ENCODE assay signal across 8 cellular contexts in the genomic region with DNA sequence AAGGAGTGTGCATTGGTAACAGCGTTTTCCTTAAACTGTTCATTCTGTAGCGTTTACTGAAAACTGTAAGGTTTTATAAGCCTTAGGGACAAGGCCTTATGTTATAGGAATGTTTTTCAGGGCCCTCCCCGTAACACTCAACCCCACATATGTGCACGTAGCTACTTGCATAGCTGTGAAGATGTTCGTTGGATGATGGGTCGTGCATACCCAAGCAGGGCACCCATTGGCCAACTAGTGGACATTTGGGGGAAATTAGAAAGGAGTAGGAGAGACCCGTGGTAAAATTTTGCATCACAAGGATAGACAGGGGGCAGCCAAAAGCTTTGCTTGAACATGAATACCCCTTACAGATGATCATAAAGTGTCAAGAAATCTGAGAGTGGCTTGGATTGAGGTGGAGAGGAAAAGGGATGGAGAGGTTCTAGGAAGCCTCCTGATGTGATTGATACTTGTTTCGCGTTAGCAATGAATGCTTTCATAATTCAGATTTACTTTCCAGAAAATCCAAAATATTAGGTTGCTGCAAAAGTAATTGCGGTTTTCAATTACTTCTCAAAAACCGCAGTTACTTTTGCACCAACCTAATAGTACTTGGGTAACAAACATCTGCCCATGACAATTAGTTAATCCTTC. TPM values are rescaled to one million over a fixed set of nuclear protein-coding genes. Genes with fewer than 3 reads are reported as not detected.
DNase-seq lines count a peak whose midpoint lies in the region; ATAC-seq and TF ChIP-seq lines count a peak whose summit lies in the region.

No MANE protein-coding gene starts in this region.

- CTCF ChIA-PET in Panc1 (lab: Charles Lee): no interaction called here

- intact Hi-C loops in Panc1 (cut with micrococcal nuclease; ENCODE audit: unreplicated experiment): no loop called here

- BruUV-seq in Panc1 (replicated peaks; lab: Mats Ljungman, UMichigan): TSS peak; percentile 81

- no peak; the same call in 1 of the 2 replicates for TF ChIP-seq CTCF in Panc1 (IDR thresholded peaks at IDR 0.05)
- peak; percentile 74 for TF ChIP-seq CTCF in astrocyte of the cerebellum (IDR thresholded peaks at IDR 0.05; ENCODE audit: low read depth, low read length, missing control alignments)

- in situ Hi-C loops in Panc1 (cut with HindIII; ENCODE audit: low pct_unique_long_range_greater_than_20kb, low sequenced_read_pairs) (no loop called here), astrocyte of the cerebellum (cut with HindIII; ENCODE audit: low sequenced_read_pairs) (loop anchor here (5.0 kb wide), 1 partner anchor 37 kb away; no protein-coding TSS in a partner anchor)

- no peaks in the 10 kb centered on the region for H3K4me1 ChIP-seq in Panc1 (ENCODE audit: control insufficient read depth, insufficient read depth, low read length)

- DNase-seq in DMS53 (lab: John Stamatoyannopoulos, UW) (peak; percentile 75), HT1080 (ENCODE audit: low read depth) (peak; percentile 78), Panc1 (ENCODE audit: low read depth, low spot score) (peak; percentile 24), astrocyte of the cerebellum (ENCODE audit: low read depth) (peak; percentile 53), hepatic stellate cell (ENCODE audit: low spot score) (peak; percentile 77), putamen (ENCODE audit: low spot score) (peak; percentile 45), mesenteric fat pad (ENCODE audit: low spot score) (no peak)

- H3K9me3 ChIP-seq in Panc1 (ENCODE audit: control insufficient read depth, insufficient read depth, low read depth, low read length): no peaks in the 10 kb centered on the region

- H3K27me3 ChIP-seq in Panc1 (ENCODE audit: control insufficient read depth, insufficient read depth, low read length): no peaks in the 10 kb centered on the region

- H3K27ac ChIP-seq in Panc1 (ENCODE audit: low read length): peak overlapping the region; percentile 41

- no peaks in the 10 kb centered on the region; the same call in none of the 2 replicates for H3K36me3 ChIP-seq in Panc1 (ENCODE audit: control insufficient read depth, insufficient read depth, low read length)

- peak overlapping the region; percentile 82 to 89 for H3K4me3 ChIP-seq in Panc1 (ENCODE audit: low read depth in 2 of 2, low read length in 2 of 2)
- peak overlapping the region; percentile 77 for H3K4me3 ChIP-seq in astrocyte of the cerebellum (ENCODE audit: low read depth, low read length)

- ATAC-seq in GM19438 (IDR thresholded peaks at IDR 0.05; ENCODE audit: low read depth, unreplicated experiment): peak; percentile 46
- ATAC-seq in Panc1: peak; percentile 59

- POLR2A ChIA-PET in Panc1 (lab: Charles Lee): interaction anchor here (0.6 kb wide), 1 partner anchor 336 kb away, joined by 6 read pairs; no protein-coding TSS in a partner anchor

RNA-seq across cellular contexts. Expression of a gene that starts 0.9 kb away (rescaled TPM):
- total RNA-seq in HT1080 (2014; rRNA removed; shearing (Covaris generic)): 2.9 and 4.9 TPM in 2 replicates
- polyA plus RNA-seq in HT1080 (2015; cell fraction: cytosol; rRNA removed): 8.4 and 8.9 TPM in 2 replicates
- polyA plus RNA-seq in HT1080 (2015; cell fraction: nucleus; rRNA removed): 19.8 and 22.2 TPM in 2 replicates
- total RNA-seq in Panc1 (2021; ENCODE audit: unreplicated experiment) (8.8 TPM), mesenteric fat pad (3.2 TPM)
- 5.0 TPM for polyA plus RNA-seq in Panc1 (2012; ENCODE audit: insufficient read length)
